In genomic region chr1:40404670-40405462, GRCh38 we compare ENCODE assay signal across 7 cellular contexts. TPM values are rescaled to one million over a fixed set of nuclear protein-coding genes. Genes with fewer than 3 reads are reported as not detected.
DNase-seq lines count a peak whose midpoint lies in the region; ATAC-seq, FAIRE-seq and TF ChIP-seq lines count a peak whose summit lies in the region.

No MANE protein-coding gene starts in this region.

- TF ChIP-seq POLR2A in body of pancreas (IDR thresholded peaks at IDR 0.05), result no peak

- peak; percentile 70 to 92 (median 85) for TF ChIP-seq CTCF in body of pancreas (IDR thresholded peaks at IDR 0.05)

- H3K36me3 ChIP-seq in body of pancreas (replicated peaks in 1 of 2; ENCODE audit: insufficient read depth in 1 of 2, low read depth in 2 of 2), result peaks cover 0 to 2% of the 10 kb centered on the region in 2 donors

- no peak overlapping the region for H3K27ac ChIP-seq in body of pancreas

- H3K4me1 ChIP-seq in body of pancreas, result peaks cover 17% of the 10 kb centered on the region

- ATAC-seq in body of pancreas, result peak; percentile 85
- no peak for ATAC-seq in GM19395 (IDR thresholded peaks at IDR 0.05; ENCODE audit: unreplicated experiment)

- no peak for FAIRE-seq in HTR-8/SVneo (lab: Jason Lieb, UNC)

- H3K9me3 ChIP-seq in body of pancreas, result no peaks in the 10 kb centered on the region

- DNase-seq in DMS79 (lab: John Stamatoyannopoulos, UW), result peak; percentile 9
- peak; percentile 44 for DNase-seq in HTR-8/SVneo (ENCODE audit: insufficient read length, low spot score)
- peak; percentile 78 for DNase-seq in OCI-M1 (lab: John Stamatoyannopoulos, UW)
- peak; percentile 38 to 59 (median 44) for DNase-seq in body of pancreas
- peak; percentile 77 for DNase-seq in iris pigment epithelial cell (ENCODE audit: low read depth)
- DNase-seq in superior temporal gyrus (ENCODE audit: extremely low spot score), result peak; percentile 90

- WGBS in body of pancreas, 2 donors, result 40 to 43% methylated on average over 11 of the region's 11 CpGs

- H3K4me3 ChIP-seq in body of pancreas, result no peak overlapping the region

- no peaks in the 10 kb centered on the region for H3K27me3 ChIP-seq in body of pancreas

- intact Hi-C loops in body of pancreas (cut with DNase I), result loop anchor here (10.0 kb wide), 1 partner anchor 50 kb away; no protein-coding TSS in a partner anchor

RNA-seq across cellular contexts. Expression of gene SMAP2, which starts 31.3 kb away (rescaled TPM):
- 10 to 100 TPM; 21.4 to 24.6 TPM for total RNA-seq in body of pancreas

RNA-seq across cellular contexts. Expression of gene ZFP69B, which starts 45.4 kb away (rescaled TPM):
- total RNA-seq in body of pancreas, result 1 to 10 TPM in 1 of 2 donors, under 1 TPM in 1; 0.66 to 1.8 TPM

Comparison
In these comparisons a context has a peak if more than half of its experiments do, and no peak if none do; other contexts are left out.
1. DNase-seq: peak in every context shown above with its lines; median percentile 90 in superior temporal gyrus; 78 in OCI-M1; 77 in iris pigment epithelial cell; 44 in body of pancreas; 44 in HTR-8/SVneo; 9 in DMS79.